ENCODE assay signal across 1 cellular context in the genomic region with DNA sequence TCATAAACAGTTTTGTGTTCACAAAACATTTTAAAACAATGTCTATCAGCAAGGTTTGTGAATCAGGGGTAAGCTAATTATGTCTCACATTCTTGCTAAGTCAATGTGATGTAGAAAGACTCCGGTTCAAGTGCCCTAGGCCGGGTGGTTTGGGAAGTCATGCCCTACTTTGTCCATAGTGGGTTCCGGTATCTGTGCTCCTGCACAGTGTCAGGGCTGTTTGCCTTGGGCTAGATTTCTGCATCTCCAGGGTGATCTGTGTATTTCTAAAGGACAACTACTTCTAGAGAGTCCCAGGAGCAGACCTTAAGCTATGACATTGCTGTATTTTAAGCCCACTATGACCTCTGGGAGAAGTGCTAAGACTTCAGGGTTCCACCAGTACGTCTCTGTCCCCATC.
TF ChIP-seq lines count a peak whose summit lies in the region.

No MANE protein-coding gene starts in this region.

TF ChIP-seq in SK-N-SH treated with all-trans-retinoic acid at 6 μM for 48 hours, 23 proteins besides CTCF, POLR2A, EP300 and RAD21 (continued from another document):
- TF ChIP-seq TSHZ2 (CRISPR knock-in tag; IDR thresholded peaks at IDR 0.05) (no peak), CSRNP3 (CRISPR knock-in tag; IDR thresholded peaks at IDR 0.05) (no peak), ZNF8 (CRISPR knock-in tag; IDR thresholded peaks at IDR 0.05) (no peak), ARNTL (CRISPR knock-in tag; IDR thresholded peaks at IDR 0.05; ENCODE audit: borderline replicate concordance, low read depth) (no peak), TCF4 (CRISPR knock-in tag; IDR thresholded peaks at IDR 0.05; ENCODE audit: borderline replicate concordance) (no peak), ISL1 (CRISPR knock-in tag; IDR thresholded peaks at IDR 0.05) (no peak), TOX (CRISPR knock-in tag; IDR thresholded peaks at IDR 0.05; ENCODE audit: borderline replicate concordance) (no peak), PPARA (CRISPR knock-in tag; IDR thresholded peaks at IDR 0.05; ENCODE audit: borderline replicate concordance) (no peak), RARB (CRISPR knock-in tag; IDR thresholded peaks at IDR 0.05) (no peak), ESRRG (CRISPR knock-in tag; IDR thresholded peaks at IDR 0.05) (no peak), ZFP3 (CRISPR knock-in tag; IDR thresholded peaks at IDR 0.05) (no peak), SNAI2 (CRISPR knock-in tag; IDR thresholded peaks at IDR 0.05) (no peak), ZFP30 (CRISPR knock-in tag; IDR thresholded peaks at IDR 0.05) (no peak), POU6F1 (CRISPR knock-in tag; IDR thresholded peaks at IDR 0.05; ENCODE audit: borderline replicate concordance, low read depth) (no peak), CREB5 (CRISPR knock-in tag; IDR thresholded peaks at IDR 0.05; ENCODE audit: low read depth) (no peak)
